In the genomic region with DNA sequence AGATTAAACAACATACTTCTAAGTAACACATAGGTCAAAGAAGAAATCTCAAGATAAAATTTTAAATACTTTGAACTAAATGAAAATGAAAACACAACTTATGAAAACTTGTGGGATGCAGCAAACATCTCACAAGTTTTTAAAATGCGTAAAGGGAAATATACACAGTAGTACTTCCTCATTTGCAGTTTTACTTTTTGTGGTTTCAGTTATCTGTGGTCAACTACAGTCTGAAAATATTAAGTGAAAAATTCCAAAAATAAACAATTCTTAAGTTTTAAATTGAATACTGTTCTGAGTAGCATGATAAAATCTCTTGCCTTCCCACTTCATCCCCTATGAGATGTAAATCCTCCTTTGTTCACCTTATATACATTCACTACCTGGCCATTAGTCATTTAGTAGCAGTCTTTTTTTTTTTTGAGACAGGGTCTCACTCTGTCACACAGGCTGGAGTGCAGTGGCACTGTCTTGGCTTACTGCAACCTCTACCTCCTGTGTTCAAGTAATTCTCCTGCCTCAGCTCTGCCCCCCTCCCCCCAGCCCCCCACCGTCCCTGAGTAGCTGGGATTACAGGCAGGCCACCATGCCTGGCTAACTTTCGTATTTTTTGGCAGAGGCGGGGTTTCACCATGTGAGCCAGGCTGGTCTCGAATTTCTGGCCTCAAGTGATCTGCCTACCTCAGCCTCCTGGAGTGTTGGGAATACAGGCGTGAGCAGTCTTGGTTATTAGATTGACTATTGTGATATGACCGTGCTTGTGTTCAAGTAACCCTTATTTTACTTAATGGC, we compare ENCODE assay signal across 13 cellular contexts.
DNase-seq lines count a peak whose midpoint lies in the region; ATAC-seq, FAIRE-seq and TF ChIP-seq lines count a peak whose summit lies in the region.
"Had no signal": no experiment of that assay in that cellular context is flagged by ENCODE, and none has a peak within 500 bp of the region (broad histone marks: within the 10 kb centered on the region; RNA-seq: fewer than 3 reads in every experiment).

No MANE protein-coding gene starts in this region.

- H3K27me3 Mint-ChIP-seq in astrocyte (ENCODE audit: low read depth, unreplicated experiment): no peaks in the 10 kb centered on the region

- no peak for FAIRE-seq in astrocyte (lab: Jason Lieb, UNC)

- peaks cover 18% of the 10 kb centered on the region for H3K9me3 Mint-ChIP-seq in astrocyte (ENCODE audit: unreplicated experiment)

- H3K27ac Mint-ChIP-seq in astrocyte (ENCODE audit: unreplicated experiment): no peak overlapping the region

- no peaks in the 10 kb centered on the region for H3K27me3 ChIP-seq in astrocyte (ENCODE audit: insufficient read depth, low read length)
- no peaks in the 10 kb centered on the region for H3K27me3 ChIP-seq in uterus
- H3K27me3 ChIP-seq: dorsolateral prefrontal cortex, vagina had no signal

- H3K27ac ChIP-seq in astrocyte (ENCODE audit: low read depth, low read length) (no peak overlapping the region), uterus (no peak overlapping the region)
- H3K27ac ChIP-seq: dorsolateral prefrontal cortex, vagina had no signal

- no peak overlapping the region for H3K4me2 ChIP-seq in astrocyte (ENCODE audit: low read length)

- H3K4me3 Mint-ChIP-seq in astrocyte (ENCODE audit: unreplicated experiment): no peak overlapping the region

- TF ChIP-seq CTCF in astrocyte (IDR thresholded peaks at IDR 0.05; ENCODE audit: insufficient read depth, low read depth, low read length) (no peak), uterus (IDR thresholded peaks at IDR 0.05) (no peak)

- no peaks in the 10 kb centered on the region for H3K4me1 Mint-ChIP-seq in astrocyte (ENCODE audit: low read depth, unreplicated experiment)

- H3K4me1 ChIP-seq in astrocyte (ENCODE audit: insufficient read depth, low read length): no peaks in the 10 kb centered on the region
- H3K4me1 ChIP-seq in uterus: no peaks in the 10 kb centered on the region
- H3K4me1 ChIP-seq: vagina had no signal

- no peak overlapping the region for H2AFZ ChIP-seq in astrocyte (ENCODE audit: low read depth, low read length)

- intact Hi-C loops in uterus (cut with DNase I; ENCODE audit: low total_unique reads): no loop called here

- H3K4me3 ChIP-seq in astrocyte (ENCODE audit: insufficient read depth, low read depth, low read length) (no peak overlapping the region), uterus (no peak overlapping the region)
- H3K4me3 ChIP-seq: dorsolateral prefrontal cortex, vagina had no signal

- DNase-seq in astrocyte (ENCODE audit: low read depth) (peak; percentile 11), cerebellar cortex (ENCODE audit: low spot score) (no peak), uterus (no peak)
- DNase-seq in central memory CD4-positive, alpha-beta T cell: no peak
- DNase-seq in stimulated activated CD4-positive, alpha-beta T cell treated with anti-CD3 and anti-CD28 coated beads, Interleukin-4, amount 100 ng/mL, for 24 hours: no peak
- DNase-seq: dorsolateral prefrontal cortex; NCI-H1417 treated with DMSO at 0.1 percent for 48 hours; stimulated activated CD4-positive, alpha-beta T cell treated with anti-CD3 and anti-CD28 coated beads, Interleukin-15, amount 100 ng/mL, for 24 hours had no signal

- H3K36me3 Mint-ChIP-seq in astrocyte (ENCODE audit: low read depth, unreplicated experiment): no peaks in the 10 kb centered on the region

- H3K36me3 ChIP-seq in astrocyte (ENCODE audit: insufficient read depth, low read length) (no peaks in the 10 kb centered on the region), uterus (no peaks in the 10 kb centered on the region)
- H3K36me3 ChIP-seq: vagina had no signal

- H3K9me3 ChIP-seq in astrocyte (ENCODE audit: insufficient read depth, low read depth, low read length): no peaks in the 10 kb centered on the region
- no peaks in the 10 kb centered on the region for H3K9me3 ChIP-seq in uterus
- H3K9me3 ChIP-seq: vagina had no signal

- no peaks in the 10 kb centered on the region for H3K79me2 ChIP-seq in astrocyte (ENCODE audit: insufficient read depth, low read length)

- no peak overlapping the region for H3K9ac ChIP-seq in astrocyte (ENCODE audit: low read length)

- no peaks in the 10 kb centered on the region for H4K20me1 ChIP-seq in astrocyte (ENCODE audit: insufficient read depth, low read length)

- ATAC-seq in GM18520 (IDR thresholded peaks at IDR 0.05; ENCODE audit: unreplicated experiment) (peak; percentile 94), GM21576 (IDR thresholded peaks at IDR 0.05; ENCODE audit: unreplicated experiment) (peak; percentile 98), HG03439 (IDR thresholded peaks at IDR 0.05; ENCODE audit: unreplicated experiment) (peak; percentile 95)
- ATAC-seq: left lobe of liver had no signal

- TF ChIP-seq POLR2A in uterus (IDR thresholded peaks at IDR 0.05): no peak
